In the genomic region with DNA sequence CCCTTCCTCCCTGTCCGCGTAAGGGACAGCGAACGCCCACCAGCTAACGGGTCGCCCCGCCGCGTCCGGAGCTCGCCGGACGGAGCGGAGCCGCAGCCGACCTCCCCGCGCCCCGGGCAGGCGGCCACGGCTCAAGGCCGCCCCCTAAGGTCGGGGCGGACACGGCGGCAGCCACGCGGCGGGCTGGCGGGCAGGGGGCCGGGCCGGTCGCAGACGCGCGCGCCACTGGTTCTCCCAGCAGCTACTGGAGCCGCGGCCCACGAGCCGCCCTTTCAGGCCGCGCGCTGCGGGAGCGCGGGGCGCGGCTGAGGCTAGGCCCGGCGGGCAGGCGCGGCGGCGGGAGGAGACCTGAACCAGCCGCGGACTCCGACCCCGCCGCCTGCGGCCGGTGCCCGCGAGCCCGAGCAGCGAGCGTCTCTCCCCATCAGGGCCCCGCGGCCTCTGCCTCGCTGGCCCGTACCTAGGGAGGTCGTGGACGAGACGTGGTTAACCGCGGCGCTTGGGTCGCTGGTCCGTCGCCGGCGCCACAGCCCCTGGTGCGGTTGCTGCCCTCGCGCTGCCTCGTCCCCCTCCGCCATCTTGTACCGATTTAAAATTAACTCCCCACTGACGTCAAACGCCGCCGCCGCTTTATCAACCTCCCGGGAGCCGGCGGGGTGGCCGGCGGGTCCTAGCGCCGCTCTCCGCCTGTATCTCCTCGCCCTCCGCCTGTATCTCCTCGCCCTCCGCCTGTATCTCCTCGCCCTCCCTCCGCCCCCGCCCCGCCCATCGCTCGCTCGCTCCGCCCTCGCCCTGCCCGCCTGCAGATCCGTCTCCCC, we compare ENCODE assay signal across 8 cellular contexts. TPM values are rescaled to one million over a fixed set of nuclear protein-coding genes. Genes with fewer than 3 reads are reported as not detected.
DNase-seq lines count a peak whose midpoint lies in the region; ATAC-seq and TF ChIP-seq lines count a peak whose summit lies in the region.

ATL2 (minus strand) TSS at position 591 of the 818 bp plus-strand sequence; CDS start at position 578, 13 bp downstream.

- peak within 1 kb of the TSS; percentile 97 for H3K4me3 Mint-ChIP-seq in activated naive CD8-positive, alpha-beta T cell treated with anti-CD3 and anti-CD28 coated beads, Interleukin-2, amount 50 U/mL, for 24 hours
- peak within 1 kb of the TSS; percentile 95 for H3K4me3 Mint-ChIP-seq in type B pancreatic cell

- TF ChIP-seq CTCF in GM12873 (IDR thresholded peaks at IDR 0.05; ENCODE audit: insufficient read depth, low read depth, low read length, missing control alignments) (peak; percentile 51), type B pancreatic cell (conservative IDR thresholded peaks at IDR 0.05) (peak; percentile 71)

- H3K27me3 Mint-ChIP-seq in activated naive CD8-positive, alpha-beta T cell treated with anti-CD3 and anti-CD28 coated beads, Interleukin-2, amount 50 U/mL, for 24 hours, result no peaks in the 10 kb centered on the region
- H3K27me3 Mint-ChIP-seq in type B pancreatic cell, result no peaks in the 10 kb centered on the region

- DNase-seq in NCI-H1417 (lab: John Stamatoyannopoulos, UW), result peak; percentile 95 to 98 (median 97)
- peak; percentile 83 to 95 for DNase-seq in SW 1271 (lab: John Stamatoyannopoulos, UW)
- peak; percentile 92 for DNase-seq in activated naive CD8-positive, alpha-beta T cell treated with anti-CD3 and anti-CD28 coated beads, Interleukin-2, amount 50 U/mL, for 24 hours
- DNase-seq in cardiac septum (ENCODE audit: low spot score), result peak; percentile 99
- peak; percentile 92 for DNase-seq in pons (ENCODE audit: low spot score)
- peak; percentile 95 for DNase-seq in type B pancreatic cell (ENCODE audit: extremely low spot score, unreplicated experiment)

- peak within 1 kb of the TSS; percentile 94 for H3K27ac Mint-ChIP-seq in activated naive CD8-positive, alpha-beta T cell treated with anti-CD3 and anti-CD28 coated beads, Interleukin-2, amount 50 U/mL, for 24 hours
- peak within 1 kb of the TSS; percentile 89 for H3K27ac Mint-ChIP-seq in type B pancreatic cell

- H3K4me1 Mint-ChIP-seq in activated naive CD8-positive, alpha-beta T cell treated with anti-CD3 and anti-CD28 coated beads, Interleukin-2, amount 50 U/mL, for 24 hours, result peaks cover 70% of the 10 kb centered on the region
- H3K4me1 Mint-ChIP-seq in type B pancreatic cell (ENCODE audit: unreplicated experiment), result peaks cover 62% of the 10 kb centered on the region

- no peaks in the 10 kb centered on the region for H3K9me3 Mint-ChIP-seq in activated naive CD8-positive, alpha-beta T cell treated with anti-CD3 and anti-CD28 coated beads, Interleukin-2, amount 50 U/mL, for 24 hours
- H3K9me3 Mint-ChIP-seq in type B pancreatic cell, result no peaks in the 10 kb centered on the region

- H3K36me3 Mint-ChIP-seq in activated naive CD8-positive, alpha-beta T cell treated with anti-CD3 and anti-CD28 coated beads, Interleukin-2, amount 50 U/mL, for 24 hours (ENCODE audit: low read depth), result peaks cover 13% of the 10 kb centered on the region
- no peaks in the 10 kb centered on the region for H3K36me3 Mint-ChIP-seq in type B pancreatic cell

- intact Hi-C loops in cardiac septum (cut with DNase I), result loop anchor here (1.0 to 2.0 kb wide), 2 partner anchors 29 to 344 kb away; no protein-coding TSS in a partner anchor

- peak; percentile 89 for ATAC-seq in HG02759 (IDR thresholded peaks at IDR 0.05; ENCODE audit: unreplicated experiment)
- ATAC-seq in activated naive CD8-positive, alpha-beta T cell treated with anti-CD3 and anti-CD28 coated beads, Interleukin-2, amount 50 U/mL, for 24 hours, result peak; percentile 93

RNA-seq across cellular contexts. Expression of gene ATL2, which starts in this region (rescaled TPM):
- total RNA-seq in cardiac septum (27.1 TPM), type B pancreatic cell (ENCODE audit: low replicate concordance) (56.4 and 62.6 TPM in 2 replicates)

Comparison
In these comparisons a context has a peak if more than half of its experiments do, and no peak if none do; other contexts are left out.
1. Peak in every context shown above with its lines: DNase-seq and ATAC-seq.